14 cellular contexts compared by ENCODE assay signal in genomic region chrX:68719904-68720614, GRCh38.
DNase-seq lines count a peak whose midpoint lies in the region; ATAC-seq and TF ChIP-seq lines count a peak whose summit lies in the region.
"Had no signal": no experiment of that assay in that cellular context is flagged by ENCODE, and none has a peak within 500 bp of the region (broad histone marks: within the 10 kb centered on the region; RNA-seq: fewer than 3 reads in every experiment).

No MANE protein-coding gene starts in this region.

- no peak overlapping the region for H4K8ac ChIP-seq in neuronal stem cell (ENCODE audit: low read depth, low read length)

- no peaks in the 10 kb centered on the region for H3K79me2 ChIP-seq in osteoblast (ENCODE audit: insufficient read depth, low read length)

- no peak overlapping the region for H3K9ac ChIP-seq in neuronal stem cell (ENCODE audit: low read depth, low read length, poor library complexity)

- H2BK15ac ChIP-seq in neuronal stem cell (ENCODE audit: low read length), result no peak overlapping the region

- CTCF ChIA-PET in activated naive CD4-positive, alpha-beta T cell treated with anti-CD3 and anti-CD28 coated beads for 36 hours (lab: Charles Lee), result no interaction called here

- H2AFZ ChIP-seq in osteoblast (ENCODE audit: low read length) (no peak overlapping the region), neuronal stem cell (ENCODE audit: low read length) (no peak overlapping the region)

- WGBS in neuronal stem cell (ENCODE audit: extremely low coverage in 2 of 2, insufficient read length in 2 of 2, insufficient replicate concordance in 1 of 2), 2 donors, result no CpG with 5 or more reads among the region's 11 CpGs

- H3K4me2 ChIP-seq in osteoblast (ENCODE audit: insufficient read depth, low read length) (no peak overlapping the region), neuronal stem cell (ENCODE audit: insufficient read depth, low read length, poor library complexity, severe bottlenecking) (no peak overlapping the region)

- DNase-seq in NCI-H69 (lab: John Stamatoyannopoulos, UW) (peak; percentile 4), erythroblast (lab: John Stamatoyannopoulos, UW) (peak; percentile 1 to 18), osteoblast (ENCODE audit: insufficient read length, low spot score, missing footprints) (peak; percentile 87), neuronal stem cell (ENCODE audit: low spot score) (no peak), immature natural killer cell (no peak), NCI-H524 treated with DMSO at 0.1 percent for 48 hours (lab: John Stamatoyannopoulos, UW) (no peak)
- DNase-seq in activated naive CD4-positive, alpha-beta T cell treated with anti-CD3 and anti-CD28 coated beads for 36 hours, result no peak
- DNase-seq: activated CD8-positive, alpha-beta T cell treated with anti-CD3 and anti-CD28 coated beads for 36 hours; amniotic stem cell; GDM1; NCI-H1092 treated with DMSO at 0.1 percent for 48 hours; stimulated activated CD4-positive, alpha-beta T cell treated with anti-CD3 and anti-CD28 coated beads, Interleukin-2, amount 100 ng/mL, for 24 hours; substantia nigra had no signal

- TF ChIP-seq CTCF in osteoblast (IDR thresholded peaks at IDR 0.05; ENCODE audit: extremely low read depth, low read depth, low read length), result peak; percentile 31

- intact Hi-C loops in activated naive CD4-positive, alpha-beta T cell treated with anti-CD3 and anti-CD28 coated beads for 36 hours (cut with micrococcal nuclease), result no loop called here

- H3K27ac ChIP-seq in osteoblast (ENCODE audit: low read depth, low read length), result no peak overlapping the region
- H3K27ac ChIP-seq in neuronal stem cell (replicated peaks; ENCODE audit: low read length), result no peak overlapping the region

- peaks cover 0 to 4% (median 2%) of the 10 kb centered on the region in 3 donors for H3K27me3 Mint-ChIP-seq in immature natural killer cell (ENCODE audit: low read depth in 3 of 3)
- H3K27me3 Mint-ChIP-seq in activated naive CD4-positive, alpha-beta T cell treated with anti-CD3 and anti-CD28 coated beads for 36 hours (ENCODE audit: low read depth), result no peaks in the 10 kb centered on the region
- H3K27me3 Mint-ChIP-seq: activated CD8-positive, alpha-beta T cell treated with anti-CD3 and anti-CD28 coated beads for 36 hours had no signal

- H3K4me1 ChIP-seq in osteoblast (ENCODE audit: insufficient read depth, low read length), result no peaks in the 10 kb centered on the region
- no peaks in the 10 kb centered on the region for H3K4me1 ChIP-seq in neuronal stem cell (ENCODE audit: control insufficient read depth in 2 of 2, insufficient read depth in 1 of 2, low read depth in 1 of 2, low read length in 2 of 2)

- H3K14ac ChIP-seq in neuronal stem cell (ENCODE audit: low read length), result no peak overlapping the region

- ATAC-seq in GM18909 (IDR thresholded peaks at IDR 0.05; ENCODE audit: poor library complexity, unreplicated experiment), result peak; percentile 38
- ATAC-seq: activated CD8-positive, alpha-beta T cell treated with anti-CD3 and anti-CD28 coated beads for 36 hours had no signal

- no peak overlapping the region for H3K27ac Mint-ChIP-seq in immature natural killer cell
- no peak overlapping the region for H3K27ac Mint-ChIP-seq in activated naive CD4-positive, alpha-beta T cell treated with anti-CD3 and anti-CD28 coated beads for 36 hours
- H3K27ac Mint-ChIP-seq: activated CD8-positive, alpha-beta T cell treated with anti-CD3 and anti-CD28 coated beads for 36 hours had no signal

- no peak overlapping the region for H3K4me3 Mint-ChIP-seq in immature natural killer cell
- H3K4me3 Mint-ChIP-seq in activated naive CD4-positive, alpha-beta T cell treated with anti-CD3 and anti-CD28 coated beads for 36 hours, result no peak overlapping the region
- H3K4me3 Mint-ChIP-seq: activated CD8-positive, alpha-beta T cell treated with anti-CD3 and anti-CD28 coated beads for 36 hours had no signal

- no peaks in the 10 kb centered on the region for H3K9me3 ChIP-seq in osteoblast (ENCODE audit: low read depth, low read length)
- H3K9me3 ChIP-seq in neuronal stem cell (replicated peaks in 1 of 2; ENCODE audit: control insufficient read depth in 2 of 2, insufficient read depth in 1 of 2, low read depth in 1 of 2, low read length in 2 of 2), result no peaks in the 10 kb centered on the region

- peaks cover 10% of the 10 kb centered on the region for H3K36me3 ChIP-seq in osteoblast (ENCODE audit: insufficient read depth, low read length)
- H3K36me3 ChIP-seq in neuronal stem cell (replicated peaks in 1 of 2; ENCODE audit: control insufficient read depth in 2 of 2, insufficient read depth in 2 of 2, low read length in 2 of 2), result no peaks in the 10 kb centered on the region

- no peak overlapping the region for H3K18ac ChIP-seq in neuronal stem cell (ENCODE audit: low read length)

- TF ChIP-seq POLR2A in erythroblast (IDR thresholded peaks at IDR 0.05; ENCODE audit: low read length), result no peak

- H2BK120ac ChIP-seq in neuronal stem cell (ENCODE audit: low read depth, low read length), result no peak overlapping the region

- no peak overlapping the region for H4K91ac ChIP-seq in neuronal stem cell (ENCODE audit: low read depth, low read length, poor library complexity)

- no peak overlapping the region for H2BK12ac ChIP-seq in neuronal stem cell (ENCODE audit: low read length)

- no peak overlapping the region for H3K4me3 ChIP-seq in osteoblast (ENCODE audit: insufficient read depth, low read length)
- no peak overlapping the region for H3K4me3 ChIP-seq in neuronal stem cell (ENCODE audit: low read length in 2 of 2)

- no peak overlapping the region for H3K4ac ChIP-seq in neuronal stem cell (ENCODE audit: low read length)

- peaks cover 6% of the 10 kb centered on the region for H4K20me1 ChIP-seq in osteoblast (ENCODE audit: insufficient read depth, low read length)

- H2AK5ac ChIP-seq in neuronal stem cell (ENCODE audit: low read depth, low read length), result no peak overlapping the region

- no peak overlapping the region for H3K23ac ChIP-seq in neuronal stem cell (ENCODE audit: low read depth, low read length, poor library complexity)

- H3K36me3 Mint-ChIP-seq in immature natural killer cell, result no peaks in the 10 kb centered on the region
- no peaks in the 10 kb centered on the region for H3K36me3 Mint-ChIP-seq in activated naive CD4-positive, alpha-beta T cell treated with anti-CD3 and anti-CD28 coated beads for 36 hours (ENCODE audit: low read depth)

- H3K9me3 Mint-ChIP-seq in immature natural killer cell, result no peaks in the 10 kb centered on the region
- H3K9me3 Mint-ChIP-seq in activated naive CD4-positive, alpha-beta T cell treated with anti-CD3 and anti-CD28 coated beads for 36 hours, result no peaks in the 10 kb centered on the region
- H3K9me3 Mint-ChIP-seq: activated CD8-positive, alpha-beta T cell treated with anti-CD3 and anti-CD28 coated beads for 36 hours had no signal

- H3K4me1 Mint-ChIP-seq in immature natural killer cell, result no peaks in the 10 kb centered on the region
- H3K4me1 Mint-ChIP-seq in activated naive CD4-positive, alpha-beta T cell treated with anti-CD3 and anti-CD28 coated beads for 36 hours (ENCODE audit: low read depth), result no peaks in the 10 kb centered on the region

- no peak overlapping the region for H2BK5ac ChIP-seq in neuronal stem cell (ENCODE audit: low read length)

- no peaks in the 10 kb centered on the region for H3K27me3 ChIP-seq in osteoblast (ENCODE audit: insufficient read depth, low read length)
- H3K27me3 ChIP-seq in neuronal stem cell (ENCODE audit: control insufficient read depth in 3 of 3, insufficient read depth in 3 of 3, low read depth in 1 of 3, low read length in 3 of 3), result no peaks in the 10 kb centered on the region

- H3K79me1 ChIP-seq in neuronal stem cell (ENCODE audit: low read depth, low read length), result no peaks in the 10 kb centered on the region

Comparison
In these comparisons a context has a peak if more than half of its experiments do, and no peak if none do; other contexts are left out.
1. DNase-seq: peak in NCI-H69 (single experiment), erythroblast (2 of 2) and osteoblast (single experiment); none in neuronal stem cell (single experiment), immature natural killer cell (0 of 3), NCI-H524 treated with DMSO at 0.1 percent for 48 hours (single experiment) and activated naive CD4-positive, alpha-beta T cell treated with anti-CD3 and anti-CD28 coated beads for 36 hours (single experiment).